22 cellular contexts compared by ENCODE assay signal in the genomic region with DNA sequence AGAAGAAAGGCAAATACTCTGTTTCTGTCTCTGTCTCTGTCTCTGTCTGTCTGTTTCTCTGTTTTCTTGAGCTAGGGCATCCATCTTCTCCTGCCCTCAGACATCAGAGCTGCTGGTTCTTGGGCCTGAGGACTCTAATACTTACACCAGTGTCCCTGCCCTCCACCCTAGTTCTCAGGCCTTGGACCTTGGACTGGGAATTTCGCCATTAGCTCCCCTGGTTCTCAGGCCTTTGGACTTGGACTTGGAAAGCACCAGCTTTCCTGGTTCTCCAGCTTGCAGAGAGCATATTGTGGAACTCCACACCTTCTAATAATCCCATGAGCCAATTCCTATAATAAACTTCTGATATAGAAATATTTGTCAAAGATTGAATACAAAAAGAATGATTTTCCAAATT. TPM values are rescaled to one million over a fixed set of nuclear protein-coding genes. Genes with fewer than 3 reads are reported as not detected.
DNase-seq lines count a peak whose midpoint lies in the region; ATAC-seq and TF ChIP-seq lines count a peak whose summit lies in the region.
"Had no signal": no experiment of that assay in that cellular context is flagged by ENCODE, and none has a peak within 500 bp of the region (broad histone marks: within the 10 kb centered on the region; RNA-seq: fewer than 3 reads in every experiment).

No MANE protein-coding gene starts in this region.

- CTCF ChIA-PET in activated CD8-positive, alpha-beta T cell treated with anti-CD3 and anti-CD28 coated beads, Interleukin-2, amount 10 ng/mL, durations not matched to agents 7 days and 5 days (lab: Charles Lee): no interaction called here

- H3K27ac Mint-ChIP-seq in activated CD8-positive, alpha-beta T cell treated with anti-CD3 and anti-CD28 coated beads, Interleukin-2, amount 10 ng/mL, durations not matched to agents 7 days and 5 days: no peak overlapping the region
- H3K27ac Mint-ChIP-seq: CD4-positive, alpha-beta memory T cell; GM23338; H9 had no signal

- H3K27me3 Mint-ChIP-seq in activated CD8-positive, alpha-beta T cell treated with anti-CD3 and anti-CD28 coated beads, Interleukin-2, amount 10 ng/mL, durations not matched to agents 7 days and 5 days (ENCODE audit: low read depth): peaks cover 14% of the 10 kb centered on the region

- POLR2A ChIA-PET in activated CD8-positive, alpha-beta T cell treated with anti-CD3 and anti-CD28 coated beads, Interleukin-2, amount 10 ng/mL, durations not matched to agents 7 days and 5 days (lab: Charles Lee): no interaction called here

- no peaks in the 10 kb centered on the region for H3K27me3 ChIP-seq in liver (ENCODE audit: control insufficient read depth in 4 of 4, insufficient read depth in 4 of 4, low read length in 3 of 4)

- no peak overlapping the region for H3K27ac ChIP-seq in liver (ENCODE audit: low read depth in 1 of 2, low read length in 2 of 2)

- WGBS in liver: 26% methylated on average over 1 of the region's 1 CpG

- intact Hi-C loops in left colon (cut with DNase I, micrococcal nuclease): no loop called here

- no peaks in the 10 kb centered on the region for H3K4me1 ChIP-seq in liver (ENCODE audit: control insufficient read depth in 4 of 4, insufficient read depth in 4 of 4, low read length in 3 of 4)

- ATAC-seq in left colon (peak; percentile 72), HG03045 (IDR thresholded peaks at IDR 0.05; ENCODE audit: unreplicated experiment) (no peak)
- no peak for ATAC-seq in activated CD8-positive, alpha-beta T cell treated with anti-CD3 and anti-CD28 coated beads, Interleukin-2, amount 10 ng/mL, durations not matched to agents 7 days and 5 days
- ATAC-seq: GM23338, HCT116 had no signal

- no peak overlapping the region for H3K4me3 ChIP-seq in liver (ENCODE audit: low read depth in 1 of 3, low read length in 3 of 3)
- H3K4me3 ChIP-seq: GM23338 had no signal

- H3K4me1 Mint-ChIP-seq in activated CD8-positive, alpha-beta T cell treated with anti-CD3 and anti-CD28 coated beads, Interleukin-2, amount 10 ng/mL, durations not matched to agents 7 days and 5 days (ENCODE audit: low read depth): no peaks in the 10 kb centered on the region
- H3K4me1 Mint-ChIP-seq: CD4-positive, alpha-beta memory T cell; GM23338; H9 had no signal

- DNase-seq in left colon (no peak), mucosa of gallbladder (ENCODE audit: low spot score) (peak; percentile 53), GM03348 (ENCODE audit: low spot score) (no peak)
- no peak for DNase-seq in activated CD8-positive, alpha-beta T cell treated with anti-CD3 and anti-CD28 coated beads, Interleukin-2, amount 10 ng/mL, durations not matched to agents 7 days and 5 days
- DNase-seq: C1 segment of cervical spinal cord; Calu3; CD4-positive, alpha-beta memory T cell; COR-L47; DMS53; DMS79 treated with DMSO at 0.1 percent for 48 hours; GF-D8; H9 had no signal

- H3K36me3 ChIP-seq in liver (ENCODE audit: control insufficient read depth in 4 of 4, insufficient read depth in 3 of 4, low read depth in 1 of 4, low read length in 3 of 4): no peaks in the 10 kb centered on the region

- H3K36me3 Mint-ChIP-seq in activated CD8-positive, alpha-beta T cell treated with anti-CD3 and anti-CD28 coated beads, Interleukin-2, amount 10 ng/mL, durations not matched to agents 7 days and 5 days (ENCODE audit: low read depth): no peaks in the 10 kb centered on the region

- peaks cover 0 to 10% (median 0%) of the 10 kb centered on the region in 4 donors for H3K9me3 ChIP-seq in liver (ENCODE audit: control insufficient read depth in 4 of 4, low read length in 3 of 4)

- TF ChIP-seq CTCF in liver (IDR thresholded peaks at IDR 0.05; ENCODE audit: low read depth, low read length, missing input control): no peak

- no peak overlapping the region for H3K9ac ChIP-seq in liver (ENCODE audit: low read depth in 1 of 2, low read length in 2 of 2)

- peaks cover 4% of the 10 kb centered on the region for H3K9me3 Mint-ChIP-seq in activated CD8-positive, alpha-beta T cell treated with anti-CD3 and anti-CD28 coated beads, Interleukin-2, amount 10 ng/mL, durations not matched to agents 7 days and 5 days (ENCODE audit: insufficient read depth)

- TF ChIP-seq RAD21 in liver (IDR thresholded peaks at IDR 0.05): no peak

- no peak overlapping the region for H3K4me3 Mint-ChIP-seq in activated CD8-positive, alpha-beta T cell treated with anti-CD3 and anti-CD28 coated beads, Interleukin-2, amount 10 ng/mL, durations not matched to agents 7 days and 5 days
- H3K4me3 Mint-ChIP-seq: CD4-positive, alpha-beta memory T cell; GM23338; H9 had no signal

TF ChIP-seq in liver, 16 proteins besides CTCF, POLR2A, EP300 and RAD21:
- TF ChIP-seq RXRA (IDR thresholded peaks at IDR 0.05) (no peak), HNF4A (conservative IDR thresholded peaks at IDR 0.05) (peak; percentile 53 to 70), GABPA (IDR thresholded peaks at IDR 0.05 in 1 of 2, conservative IDR thresholded peaks at IDR 0.05 in 1 of 2) (no peak), EGR1 (IDR thresholded peaks at IDR 0.05; ENCODE audit: low read depth in 2 of 2) (no peak), FOXA2 (IDR thresholded peaks at IDR 0.05) (no peak)
- TF ChIP-seq, protein P1, sequence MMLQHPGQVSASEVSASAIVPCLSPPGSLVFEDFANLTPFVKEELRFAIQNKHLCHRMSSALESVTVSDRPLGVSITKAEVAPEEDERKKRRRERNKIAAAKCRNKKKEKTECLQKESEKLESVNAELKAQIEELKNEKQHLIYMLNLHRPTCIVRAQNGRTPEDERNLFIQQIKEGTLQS (IDR thresholded peaks at IDR 0.05): no peak

RNA-seq across cellular contexts. Expression of gene NBPF6, which starts 32.6 kb away (rescaled TPM):
- total RNA-seq in left colon: under 1 TPM; 0.34 to 0.89 TPM
- not detected for total RNA-seq in liver
- polyA plus RNA-seq in liver: not detected
- not detected for total RNA-seq in mucosa of gallbladder
- total RNA-seq in activated CD8-positive, alpha-beta T cell treated with anti-CD3 and anti-CD28 coated beads, Interleukin-2, amount 10 ng/mL, durations not matched to agents 7 days and 5 days: not detected
- total RNA-seq: A172; A673; Calu3; CD4-positive, alpha-beta memory T cell; Daoy; G401; GM23338; H4; H9 had no signal
- polyA plus RNA-seq: BJ; CD4-positive, alpha-beta memory T cell; GM23338 had no signal
